Comparison of ENCODE assay signal across 1 cellular context in genomic region chr11:119095066-119095880, GRCh38.
TF ChIP-seq lines count a peak whose summit lies in the region.

No MANE protein-coding gene starts in this region.

TF ChIP-seq in HEK293, 187 proteins besides CTCF, POLR2A, EP300 and RAD21 (continued from another document and continues in another):
- TF ChIP-seq ZNF26 (tag by site-specific recombination; IDR thresholded peaks at IDR 0.05) (no peak), SCRT1 (tag by site-specific recombination; IDR thresholded peaks at IDR 0.05; ENCODE audit: borderline replicate concordance) (0 out of 2 replicates have a peak, but pooled peaks have one; percentile 40), ZNF211 (tag by site-specific recombination; IDR thresholded peaks at IDR 0.05; ENCODE audit: low read depth) (no peak), ZNF791 (tag by site-specific recombination; IDR thresholded peaks at IDR 0.05) (no peak), ZNF473 (tag by site-specific recombination; IDR thresholded peaks at IDR 0.05) (no peak), ZNF362 (tag by site-specific recombination; IDR thresholded peaks at IDR 0.05) (no peak), FEZF1 (tag by site-specific recombination; IDR thresholded peaks at IDR 0.05) (no peak), ZNF645 (tag by site-specific recombination; IDR thresholded peaks at IDR 0.05) (peak; percentile 77; the same call in 1 of the 2 replicates), ZNF175 (tag by site-specific recombination; IDR thresholded peaks at IDR 0.05) (no peak), ZNF221 (tag by site-specific recombination; IDR thresholded peaks at IDR 0.05; ENCODE audit: borderline replicate concordance) (no peak), ZBTB26 (tag by site-specific recombination; optimal IDR thresholded peaks at IDR 0.05) (peak; percentile 93), ZNF701 (tag by site-specific recombination; IDR thresholded peaks at IDR 0.05) (no peak), ZNF138 (tag by site-specific recombination; IDR thresholded peaks at IDR 0.05; ENCODE audit: borderline replicate concordance) (no peak), ZNF501 (tag by site-specific recombination; IDR thresholded peaks at IDR 0.05) (peak; percentile 96), ZSCAN4 (tag by site-specific recombination; IDR thresholded peaks at IDR 0.05) (0 out of 2 replicates have a peak, but pooled peaks have one; percentile 8), BCL11B (tag by site-specific recombination; IDR thresholded peaks at IDR 0.05; ENCODE audit: low read depth) (no peak), SCRT2 (tag by site-specific recombination; IDR thresholded peaks at IDR 0.05) (peak; percentile 85), AEBP2 (tag by site-specific recombination; IDR thresholded peaks at IDR 0.05; ENCODE audit: borderline replicate concordance) (peak; percentile 65; the same call in 1 of the 2 replicates), SP2 (tag by site-specific recombination; IDR thresholded peaks at IDR 0.05) (peak; percentile 96), ZNF558 (tag by site-specific recombination; IDR thresholded peaks at IDR 0.05) (no peak), ZNF664 (tag by site-specific recombination; IDR thresholded peaks at IDR 0.05) (no peak), ZNF398 (tag by site-specific recombination; IDR thresholded peaks at IDR 0.05) (no peak), ZSCAN5A (tag by site-specific recombination; IDR thresholded peaks at IDR 0.05) (peak; percentile 80), KLF10 (tag by site-specific recombination; IDR thresholded peaks at IDR 0.05) (peak; percentile 71; the same call in 1 of the 2 replicates), TCF7L2 (IDR thresholded peaks at IDR 0.05; ENCODE audit: borderline replicate concordance, low read depth, low read length) (no peak), ZBTB1 (tag by site-specific recombination; IDR thresholded peaks at IDR 0.05) (no peak), ZBTB10 (tag by site-specific recombination; IDR thresholded peaks at IDR 0.05) (0 out of 2 replicates have a peak, but pooled peaks have one; percentile 59), ZNF510 (tag by site-specific recombination; IDR thresholded peaks at IDR 0.05; ENCODE audit: insufficient replicate concordance) (no peak), ZNF585B (tag by site-specific recombination; IDR thresholded peaks at IDR 0.05) (no peak), ZNF837 (tag by site-specific recombination; IDR thresholded peaks at IDR 0.05) (peak; percentile 80), TSHZ1 (tag by site-specific recombination; IDR thresholded peaks at IDR 0.05; ENCODE audit: borderline replicate concordance) (no peak), ZNF174 (tag by site-specific recombination; IDR thresholded peaks at IDR 0.05) (no peak), ZNF600 (tag by site-specific recombination; IDR thresholded peaks at IDR 0.05) (peak; percentile 47), ZNF426 (tag by site-specific recombination; IDR thresholded peaks at IDR 0.05) (no peak), ZNF704 (tag by site-specific recombination; IDR thresholded peaks at IDR 0.05) (no peak), ZFP3 (tag by site-specific recombination; IDR thresholded peaks at IDR 0.05; ENCODE audit: low read depth) (no peak), ZIC2 (tag by site-specific recombination; IDR thresholded peaks at IDR 0.05) (no peak), ZBTB20 (tag by site-specific recombination; IDR thresholded peaks at IDR 0.05) (no peak; the same call in 1 of the 2 replicates), ZNF335 (tag by site-specific recombination; conservative IDR thresholded peaks at IDR 0.05) (peak; percentile 9; the same call in 1 of the 2 replicates), ZNF114 (tag by site-specific recombination; IDR thresholded peaks at IDR 0.05) (no peak)
